ENCODE assay signal across 8 cellular contexts in genomic region chr20:36235892-36236785, GRCh38. TPM values are rescaled to one million over a fixed set of nuclear protein-coding genes. Genes with fewer than 3 reads are reported as not detected.
DNase-seq lines count a peak whose midpoint lies in the region; ATAC-seq and TF ChIP-seq lines count a peak whose summit lies in the region.

TSS of gene AAR2 (plus strand) at chr20:36236478. CDS start at chr20:36239869, 3,391 bp downstream.

- no peaks in the 10 kb centered on the region for H3K9me3 Mint-ChIP-seq in activated naive CD8-positive, alpha-beta T cell treated with anti-CD3 and anti-CD28 coated beads, Interleukin-2, amount 50 U/mL, for 24 hours

- peak within 1 kb of the TSS; percentile 90 for H3K4ac ChIP-seq in trophoblast cell (ENCODE audit: low read depth, low read length)

- H3K4me2 ChIP-seq in trophoblast cell (ENCODE audit: low read length), result peak within 1 kb of the TSS; percentile 72

- H4K91ac ChIP-seq in trophoblast cell (ENCODE audit: low read depth, low read length), result peak within 1 kb of the TSS; percentile 92

- H3K79me2 ChIP-seq in trophoblast cell (ENCODE audit: control insufficient read depth, insufficient read depth, low read length, poor library complexity), result peaks cover 10% of the 10 kb centered on the region

- H2BK120ac ChIP-seq in trophoblast cell (ENCODE audit: insufficient read depth, low read length, poor library complexity), result peak within 1 kb of the TSS; percentile 95

- H3K23ac ChIP-seq in trophoblast cell (ENCODE audit: low read length), result no peak within 1 kb of the TSS

- peaks cover 11% of the 10 kb centered on the region for H3K4me1 ChIP-seq in cardiac muscle cell (ENCODE audit: low read depth)
- H3K4me1 ChIP-seq in trophoblast cell (ENCODE audit: control insufficient read depth in 1 of 2, insufficient read depth in 2 of 2, low read length in 2 of 2), result peaks cover 10 to 12% of the 10 kb centered on the region in 2 experiments
- H3K4me1 ChIP-seq in tibial artery, result peaks cover 0 to 26% (median 23%) of the 10 kb centered on the region in 4 donors

- no CpG with 5 or more reads among the region's 44 CpGs for WGBS in trophoblast cell (ENCODE audit: extremely low coverage, insufficient coverage, insufficient read length)

- TF ChIP-seq CTCF in cardiac muscle cell (IDR thresholded peaks at IDR 0.05; ENCODE audit: low read depth, low read length) (no peak), tibial artery (IDR thresholded peaks at IDR 0.05) (no peak)

- ATAC-seq in GM21717 (IDR thresholded peaks at IDR 0.05; ENCODE audit: unreplicated experiment), result peak; percentile 72
- peak; percentile 94 for ATAC-seq in activated naive CD8-positive, alpha-beta T cell treated with anti-CD3 and anti-CD28 coated beads, Interleukin-2, amount 50 U/mL, for 24 hours

- H3K27me3 Mint-ChIP-seq in activated naive CD8-positive, alpha-beta T cell treated with anti-CD3 and anti-CD28 coated beads, Interleukin-2, amount 50 U/mL, for 24 hours, result peaks cover 5% of the 10 kb centered on the region

- H3K36me3 ChIP-seq in cardiac muscle cell, result peaks cover 12% of the 10 kb centered on the region
- peaks cover 11 to 15% of the 10 kb centered on the region in 2 experiments for H3K36me3 ChIP-seq in trophoblast cell (ENCODE audit: control insufficient read depth in 1 of 2, insufficient read depth in 2 of 2, low read length in 2 of 2)
- peaks cover 8 to 24% (median 14%) of the 10 kb centered on the region in 3 donors for H3K36me3 ChIP-seq in tibial artery

- H4K12ac ChIP-seq in trophoblast cell (ENCODE audit: low read depth, low read length), result peak within 1 kb of the TSS; percentile 100

- peaks cover 7% of the 10 kb centered on the region for H3K79me1 ChIP-seq in trophoblast cell (ENCODE audit: low read length)

- peak within 1 kb of the TSS; percentile 87 for H3K27ac ChIP-seq in cardiac muscle cell
- no peak within 1 kb of the TSS for H3K27ac ChIP-seq in trophoblast cell (ENCODE audit: low read depth, low read length)
- H3K27ac ChIP-seq in tibial artery, result peak within 1 kb of the TSS; percentile 79 to 80

- H4K8ac ChIP-seq in trophoblast cell (ENCODE audit: low read depth, low read length), result peak within 1 kb of the TSS; percentile 100

- peaks cover 34% of the 10 kb centered on the region for H3K4me1 Mint-ChIP-seq in activated naive CD8-positive, alpha-beta T cell treated with anti-CD3 and anti-CD28 coated beads, Interleukin-2, amount 50 U/mL, for 24 hours

- H2AFZ ChIP-seq in trophoblast cell (ENCODE audit: insufficient read depth, low read length, poor library complexity), result peak within 1 kb of the TSS; percentile 100

- H3K9me3 ChIP-seq in cardiac muscle cell (ENCODE audit: low read depth), result no peaks in the 10 kb centered on the region
- no peaks in the 10 kb centered on the region for H3K9me3 ChIP-seq in trophoblast cell (ENCODE audit: insufficient read depth, low read depth, low read length)
- H3K9me3 ChIP-seq in tibial artery, result no peaks in the 10 kb centered on the region

- peak within 1 kb of the TSS; percentile 96 for H3K4me3 Mint-ChIP-seq in activated naive CD8-positive, alpha-beta T cell treated with anti-CD3 and anti-CD28 coated beads, Interleukin-2, amount 50 U/mL, for 24 hours

- DNase-seq in COLO668 (lab: John Stamatoyannopoulos, UW; ENCODE audit: unreplicated experiment) (peak; percentile 86), NCI-H1105 treated with DMSO at 0.1 percent for 48 hours (lab: John Stamatoyannopoulos, UW) (peak; percentile 69), T follicular helper cell (ENCODE audit: low read depth) (peak; percentile 55), cardiac muscle cell (ENCODE audit: low read depth in 1 of 2, low spot score in 1 of 2) (peak; percentile 86), trophoblast cell (peak; percentile 51 to 78), tibial artery (peak; percentile 67 to 86)
- peak; percentile 86 for DNase-seq in activated naive CD8-positive, alpha-beta T cell treated with anti-CD3 and anti-CD28 coated beads, Interleukin-2, amount 50 U/mL, for 24 hours

- H3K36me3 Mint-ChIP-seq in activated naive CD8-positive, alpha-beta T cell treated with anti-CD3 and anti-CD28 coated beads, Interleukin-2, amount 50 U/mL, for 24 hours (ENCODE audit: low read depth), result peaks cover 20% of the 10 kb centered on the region

- H2BK5ac ChIP-seq in trophoblast cell (ENCODE audit: low read depth, low read length, poor library complexity), result peak within 1 kb of the TSS; percentile 61

- H3K4me3 ChIP-seq in cardiac muscle cell, result peak within 1 kb of the TSS; percentile 62
- H3K4me3 ChIP-seq in trophoblast cell (ENCODE audit: low read depth, low read length), result peak within 1 kb of the TSS; percentile 78
- peak within 1 kb of the TSS; percentile 73 to 76 for H3K4me3 ChIP-seq in tibial artery

- peak within 1 kb of the TSS; percentile 64 for H3K9ac ChIP-seq in trophoblast cell (ENCODE audit: low read length)

- H3K14ac ChIP-seq in trophoblast cell (ENCODE audit: low read length), result peak within 1 kb of the TSS; percentile 81

- H2AK5ac ChIP-seq in trophoblast cell (ENCODE audit: low read length), result peak within 1 kb of the TSS; percentile 81

- intact Hi-C loops in tibial artery (cut with DNase I; ENCODE audit: low total_unique reads), result no loop called here

- H3K27me3 ChIP-seq in cardiac muscle cell, result no peaks in the 10 kb centered on the region
- no peaks in the 10 kb centered on the region for H3K27me3 ChIP-seq in trophoblast cell (ENCODE audit: insufficient read depth, low read length)
- no peaks in the 10 kb centered on the region for H3K27me3 ChIP-seq in tibial artery

- peak within 1 kb of the TSS; percentile 92 for H3K27ac Mint-ChIP-seq in activated naive CD8-positive, alpha-beta T cell treated with anti-CD3 and anti-CD28 coated beads, Interleukin-2, amount 50 U/mL, for 24 hours

- H3K18ac ChIP-seq in trophoblast cell (ENCODE audit: low read length), result peak within 1 kb of the TSS; percentile 95

- no peak within 1 kb of the TSS for H2BK12ac ChIP-seq in trophoblast cell (ENCODE audit: low read length)

RNA-seq across cellular contexts. Expression of gene AAR2, which starts in this region (rescaled TPM):
- total RNA-seq in cardiac muscle cell, result 33.5 and 36.0 TPM in 2 replicates
- polyA plus RNA-seq in cardiac muscle cell, result 42.2 and 43.5 TPM in 2 replicates
- 20.8 and 20.9 TPM in 2 replicates for polyA plus RNA-seq in trophoblast cell (2013)
